ENCODE assay signal across 33 cellular contexts in the genomic region with DNA sequence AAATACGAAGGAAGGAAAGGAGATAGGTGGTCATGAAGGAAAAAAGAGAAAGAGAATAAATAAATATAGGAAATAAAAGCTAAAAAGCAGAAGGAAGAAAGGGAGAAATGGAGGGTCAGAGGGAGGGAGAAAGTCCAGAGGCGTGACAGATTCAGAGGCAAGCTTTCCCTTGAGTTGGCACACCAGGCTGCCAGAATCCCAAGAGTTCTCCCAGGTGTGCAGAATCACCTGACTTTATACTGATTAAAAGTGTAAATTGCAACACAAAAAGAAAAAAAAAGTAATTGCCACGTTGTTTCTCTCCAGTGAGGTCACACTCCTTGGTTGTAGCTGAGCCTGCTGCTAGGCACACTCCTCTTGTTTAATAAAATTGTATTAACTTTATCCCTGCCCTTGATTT.
"Had no signal": no experiment of that assay in that cellular context is flagged by ENCODE, and none has a peak within 500 bp of the region (broad histone marks: within the 10 kb centered on the region; RNA-seq: fewer than 3 reads in every experiment).

No MANE protein-coding gene starts in this region.

- DNase-seq: Karpas-422, Kasumi-1, KG1, MG63, MM.1S, MV-4-11, NCI-H1048, NCI-H1092, NCI-H1092 treated with DMSO at 0.1 percent for 48 hours, NCI-H1105, NCI-H1105 treated with DMSO at 0.1 percent for 48 hours, NCI-H1417, NCI-H1417 treated with DMSO at 0.1 percent for 48 hours, NCI-H1436, NCI-H1436 treated with DMSO at 0.1 percent for 48 hours, NCI-H146, NCI-H1694, NCI-H1694 treated with DMSO at 0.1 percent for 48 hours, NCI-H187, NCI-H187 treated with DMSO at 0.1 percent for 48 hours, NCI-H1930, NCI-H2029, NCI-H2029 treated with DMSO at 0.1 percent for 48 hours, NCI-H2081, NCI-H2081 treated with DMSO at 0.1 percent for 48 hours, NCI-H2107, NCI-H2171, NCI-H2171 treated with DMSO at 0.1 percent for 48 hours, NCI-H2227 treated with DMSO at 0.1 percent for 48 hours, NCI-H345, NCI-H446, NCI-H446 treated with DMSO at 0.1 percent for 48 hours had no signal

- H3K36me3 ChIP-seq: MG63 had no signal

- H3K27ac ChIP-seq: KMS-11 had no signal

- H3K4me3 ChIP-seq: MG63 had no signal

- H3K27me3 ChIP-seq: MG63 had no signal

- H3K9me3 ChIP-seq: MG63 had no signal
